Comparison of ENCODE assay signal across 1 cellular context in the genomic region with DNA sequence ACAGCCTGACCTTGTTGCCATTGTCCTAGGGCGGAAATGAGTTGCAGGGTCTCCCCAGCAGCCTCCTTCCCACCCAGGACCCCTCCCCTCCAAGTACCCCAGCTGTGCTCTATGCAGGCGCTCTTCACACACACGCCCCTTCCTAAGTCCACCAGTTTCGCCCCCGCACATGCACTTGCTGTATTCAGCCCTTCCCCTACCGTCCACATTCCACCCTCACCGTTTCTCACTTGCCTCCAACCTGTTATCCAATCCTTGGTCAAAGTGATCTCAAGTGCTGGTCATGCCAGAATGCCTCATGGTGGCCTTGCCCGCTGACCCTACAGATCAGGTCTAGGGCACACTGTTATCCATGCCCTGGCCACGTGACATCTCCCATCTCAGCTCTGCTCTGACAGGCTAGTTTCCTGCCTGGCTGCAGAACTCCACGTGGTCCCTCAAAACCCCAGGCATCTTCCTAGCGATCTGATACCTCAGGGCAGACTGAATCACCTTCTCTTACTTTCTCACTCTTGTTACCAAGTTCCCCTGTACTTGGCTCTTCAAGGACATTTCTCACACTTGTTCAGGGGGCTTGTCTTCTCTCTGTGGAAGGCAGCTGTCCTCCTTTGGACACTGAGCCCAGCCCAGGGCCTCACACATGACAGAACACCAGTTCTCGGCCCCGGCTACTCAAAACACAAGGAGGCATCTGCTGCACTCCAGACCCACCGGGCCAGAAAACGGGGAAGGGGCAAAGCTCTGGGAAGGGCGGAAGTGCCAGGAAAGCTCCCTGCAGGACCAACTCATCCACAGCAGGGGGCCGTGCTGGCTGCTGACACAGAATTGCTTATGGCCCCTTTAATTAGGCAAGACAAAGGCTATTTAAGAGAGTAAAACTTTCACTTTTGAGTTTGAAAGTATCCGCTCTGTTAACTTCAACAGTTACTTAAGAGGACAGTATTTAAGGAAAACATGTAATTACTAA.
A peak's percentile ranks its signal among the peaks of the same experiment; 100 is the strongest.
TF ChIP-seq lines count a peak whose summit lies in the region.

No MANE protein-coding gene starts in this region.

TF ChIP-seq in WTC11, 78 proteins besides CTCF, POLR2A, EP300 and RAD21 (continued from another document):
- TF ChIP-seq USF2 (CRISPR knock-in tag; IDR thresholded peaks at IDR 0.05) (peak; percentile 67), CREM (CRISPR knock-in tag; IDR thresholded peaks at IDR 0.05) (no peak), ZNF317 (CRISPR knock-in tag; IDR thresholded peaks at IDR 0.05; ENCODE audit: borderline replicate concordance, low read depth) (no peak), FOXK1 (CRISPR knock-in tag; IDR thresholded peaks at IDR 0.05) (peak; percentile 33; the same call in 1 of the 2 replicates), ETV6 (CRISPR knock-in tag; IDR thresholded peaks at IDR 0.05) (peak; percentile 79), ELF4 (CRISPR knock-in tag; IDR thresholded peaks at IDR 0.05; ENCODE audit: low read depth) (no peak), SMAD3 (CRISPR knock-in tag; IDR thresholded peaks at IDR 0.05; ENCODE audit: borderline replicate concordance) (no peak), SOX15 (CRISPR knock-in tag; IDR thresholded peaks at IDR 0.05) (no peak), ZNF423 (CRISPR knock-in tag; IDR thresholded peaks at IDR 0.05) (peak; percentile 31; the same call in 1 of the 2 replicates), TEAD1 (CRISPR knock-in tag; IDR thresholded peaks at IDR 0.05) (no peak), TCF7 (CRISPR knock-in tag; IDR thresholded peaks at IDR 0.05; ENCODE audit: low read depth) (no peak), PRRX2 (CRISPR knock-in tag; IDR thresholded peaks at IDR 0.05) (0 out of 2 replicates have a peak, but pooled peaks have one; percentile 48), NFE2L1 (CRISPR knock-in tag; IDR thresholded peaks at IDR 0.05) (no peak), ZNF671 (CRISPR knock-in tag; IDR thresholded peaks at IDR 0.05) (no peak), RORB (CRISPR knock-in tag; IDR thresholded peaks at IDR 0.05) (no peak), ZBTB21 (CRISPR knock-in tag; IDR thresholded peaks at IDR 0.05; ENCODE audit: borderline replicate concordance) (no peak), NR1H2 (CRISPR knock-in tag; IDR thresholded peaks at IDR 0.05) (no peak), CREB1 (CRISPR knock-in tag; IDR thresholded peaks at IDR 0.05) (no peak), IRF1 (CRISPR knock-in tag; IDR thresholded peaks at IDR 0.05) (no peak)
- TF ChIP-seq, protein P1, sequence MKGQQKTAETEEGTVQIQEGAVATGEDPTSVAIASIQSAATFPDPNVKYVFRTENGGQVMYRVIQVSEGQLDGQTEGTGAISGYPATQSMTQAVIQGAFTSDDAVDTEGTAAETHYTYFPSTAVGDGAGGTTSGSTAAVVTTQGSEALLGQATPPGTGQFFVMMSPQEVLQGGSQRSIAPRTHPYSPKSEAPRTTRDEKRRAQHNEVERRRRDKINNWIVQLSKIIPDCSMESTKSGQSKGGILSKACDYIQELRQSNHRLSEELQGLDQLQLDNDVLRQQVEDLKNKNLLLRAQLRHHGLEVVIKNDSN (CRISPR knock-in tag; IDR thresholded peaks at IDR 0.05): no peak
